ENCODE assay signal across 12 cellular contexts in the genomic region with DNA sequence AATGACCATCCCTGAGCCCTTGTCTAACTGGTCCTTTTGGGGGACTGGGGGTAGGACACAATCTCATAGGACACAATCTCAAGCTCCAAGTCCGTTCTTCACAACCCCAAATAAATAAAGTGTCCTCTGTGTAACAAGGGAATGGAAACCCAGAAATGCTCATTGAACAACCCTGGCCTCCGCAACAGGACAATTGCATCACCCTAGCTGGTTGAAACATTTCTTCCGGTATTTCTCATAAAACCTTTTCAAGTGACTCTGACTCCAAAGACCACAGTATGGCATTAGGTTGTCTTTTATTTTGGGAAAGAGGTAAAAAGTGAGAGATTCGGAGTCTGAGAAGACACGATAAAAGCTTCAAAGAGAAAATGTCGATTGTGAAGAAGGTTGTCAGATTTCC.
"Had no signal": no experiment of that assay in that cellular context is flagged by ENCODE, and none has a peak within 500 bp of the region (broad histone marks: within the 10 kb centered on the region; RNA-seq: fewer than 3 reads in every experiment).

No MANE protein-coding gene starts in this region.

- H3K4me1 ChIP-seq: breast epithelium, left ventricle myocardium inferior had no signal

- H3K4me3 Mint-ChIP-seq: activated T-helper 1 cell treated with anti-CD3 and anti-CD28 coated beads, Interleukin-12 subunit alpha, Interleukin-12 subunit beta, Interleukin-2, Interleukin-4 antibody, amounts not matched to agents 30 ng/mL and 10 ng/mL and 1 ng/mL, durations not matched to agents 14 hours and 24 hours and 36 hours; memory B cell; naive thymus-derived CD8-positive, alpha-beta T cell; stimulated activated naive B cell treated with anti-CD40 and anti-IgM and Interleukin-4, amounts not matched to agents 10 μg/mL and 1 μg/mL and 100 μg/mL, for 72 hours; type B pancreatic cell had no signal

- ATAC-seq: esophagus mucosa; naive thymus-derived CD8-positive, alpha-beta T cell; stimulated activated naive B cell treated with anti-CD40 and anti-IgM and Interleukin-4, amounts not matched to agents 10 μg/mL and 1 μg/mL and 100 μg/mL, for 72 hours had no signal

- H3K9me3 Mint-ChIP-seq: activated T-helper 1 cell treated with anti-CD3 and anti-CD28 coated beads, Interleukin-12 subunit alpha, Interleukin-12 subunit beta, Interleukin-2, Interleukin-4 antibody, amounts not matched to agents 30 ng/mL and 10 ng/mL and 1 ng/mL, durations not matched to agents 14 hours and 24 hours and 36 hours; stimulated activated naive B cell treated with anti-CD40 and anti-IgM and Interleukin-4, amounts not matched to agents 10 μg/mL and 1 μg/mL and 100 μg/mL, for 72 hours; type B pancreatic cell had no signal

- H3K27ac Mint-ChIP-seq: activated T-helper 1 cell treated with anti-CD3 and anti-CD28 coated beads, Interleukin-12 subunit alpha, Interleukin-12 subunit beta, Interleukin-2, Interleukin-4 antibody, amounts not matched to agents 30 ng/mL and 10 ng/mL and 1 ng/mL, durations not matched to agents 14 hours and 24 hours and 36 hours; memory B cell; naive thymus-derived CD8-positive, alpha-beta T cell; stimulated activated naive B cell treated with anti-CD40 and anti-IgM and Interleukin-4, amounts not matched to agents 10 μg/mL and 1 μg/mL and 100 μg/mL, for 72 hours; type B pancreatic cell had no signal

- H3K4me3 ChIP-seq: breast epithelium, left ventricle myocardium inferior had no signal

- H3K9me3 ChIP-seq: breast epithelium, left ventricle myocardium inferior had no signal

- DNase-seq: activated naive CD4-positive, alpha-beta T cell treated with Interleukin-2 at 50 U/mL for 16 hours; aorta; left ventricle myocardium inferior; stimulated activated CD4-positive, alpha-beta T cell treated with anti-CD3 and anti-CD28 coated beads, Interleukin-15, amount 100 ng/mL, for 24 hours; stimulated activated CD4-positive, alpha-beta T cell treated with anti-CD3 and anti-CD28 coated beads, Interleukin-4, amount 100 ng/mL, for 1 hour; stimulated activated naive B cell treated with anti-CD40 and anti-IgM and Interleukin-4, amounts not matched to agents 10 μg/mL and 1 μg/mL and 100 μg/mL, for 72 hours had no signal

- H3K27ac ChIP-seq: breast epithelium, left ventricle myocardium inferior had no signal

- H3K4me1 Mint-ChIP-seq: memory B cell; naive thymus-derived CD8-positive, alpha-beta T cell; stimulated activated naive B cell treated with anti-CD40 and anti-IgM and Interleukin-4, amounts not matched to agents 10 μg/mL and 1 μg/mL and 100 μg/mL, for 72 hours had no signal

- H3K36me3 Mint-ChIP-seq: memory B cell; naive thymus-derived CD8-positive, alpha-beta T cell; stimulated activated naive B cell treated with anti-CD40 and anti-IgM and Interleukin-4, amounts not matched to agents 10 μg/mL and 1 μg/mL and 100 μg/mL, for 72 hours; type B pancreatic cell had no signal

- H3K27me3 Mint-ChIP-seq: memory B cell had no signal

- H3K36me3 ChIP-seq: breast epithelium, left ventricle myocardium inferior had no signal
